Comparison of ENCODE assay signal across 8 cellular contexts in the genomic region with DNA sequence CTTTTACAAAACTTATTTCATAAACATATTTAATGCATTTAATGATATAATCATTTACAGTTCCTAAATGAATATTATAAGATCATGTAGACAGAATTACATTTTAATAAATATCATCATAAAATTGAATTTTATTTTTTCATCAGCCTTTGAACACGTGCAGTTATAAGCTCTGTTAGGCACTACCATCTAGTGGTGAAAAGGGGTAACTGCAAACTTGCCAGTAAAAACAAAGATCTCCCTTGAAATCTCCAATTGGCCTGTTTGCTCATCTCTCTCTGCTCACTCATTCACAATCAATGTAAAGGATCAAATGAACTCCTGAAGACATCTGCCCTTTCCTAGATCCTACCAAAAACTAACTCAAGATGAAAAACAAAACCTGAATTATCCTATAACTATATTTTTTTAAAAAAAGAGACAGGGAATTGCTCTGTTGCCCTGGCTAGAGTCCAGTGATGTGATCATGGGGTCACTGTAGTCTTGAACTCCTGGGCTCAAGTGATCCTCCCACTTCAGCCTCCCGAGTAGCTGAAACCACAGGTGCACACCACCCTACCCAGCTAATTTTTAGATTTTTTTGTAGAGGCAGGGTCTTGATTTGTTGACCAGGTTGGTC. TPM values are rescaled to one million over a fixed set of nuclear protein-coding genes. Genes with fewer than 3 reads are reported as not detected.
DNase-seq lines count a peak whose midpoint lies in the region; ATAC-seq and TF ChIP-seq lines count a peak whose summit lies in the region.

No MANE protein-coding gene starts in this region.

- no peak overlapping the region for H3K27ac ChIP-seq in C4-2B

- no peak overlapping the region for H3K4me3 Mint-ChIP-seq in WTC11

- no peaks in the 10 kb centered on the region for H3K27me3 Mint-ChIP-seq in WTC11 (ENCODE audit: low read depth)

- POLR2A ChIA-PET in WTC11 (lab: Charles Lee) = interaction anchor here (0.5 kb wide), 1 partner anchor 935 kb away, joined by 3 read pairs; no protein-coding TSS in a partner anchor

- DNase-seq in NCI-H2171 (lab: John Stamatoyannopoulos, UW) = peak; percentile 20
- no peak for DNase-seq in WTC11 (ENCODE audit: low spot score)
- DNase-seq in fibroblast of peridontal ligament (ENCODE audit: extremely low read depth) = peak; percentile 84
- DNase-seq in non-pigmented ciliary epithelial cell (ENCODE audit: low read depth) = peak; percentile 30
- no peak for DNase-seq in NCI-H1048 (lab: John Stamatoyannopoulos, UW)

- peaks cover 3% of the 10 kb centered on the region for H3K36me3 Mint-ChIP-seq in WTC11

- peak; percentile 43 for ATAC-seq in WTC11
- ATAC-seq in HG03097 (IDR thresholded peaks at IDR 0.05; ENCODE audit: low FRiP score, unreplicated experiment) = no peak

- H3K4me1 Mint-ChIP-seq in WTC11 = peaks cover 11% of the 10 kb centered on the region

- peak; percentile 96 for TF ChIP-seq CTCF in C4-2B (conservative IDR thresholded peaks at IDR 0.05)
- peak; percentile 78 for TF ChIP-seq CTCF in GM12874 (IDR thresholded peaks at IDR 0.05; ENCODE audit: insufficient read depth, low read depth, low read length)
- peak; percentile 86 for TF ChIP-seq CTCF in WTC11 (IDR thresholded peaks at IDR 0.05)

- CTCF ChIA-PET in WTC11 (lab: Charles Lee) = interaction anchor here (0.6 to 1.8 kb wide), 23 partner anchors 9 to 717 kb away, joined by 3 to 15 read pairs (median 4); partner anchors contain the start of genes DSN1 and RPN2

- H3K9me3 Mint-ChIP-seq in WTC11 = no peaks in the 10 kb centered on the region

- peak overlapping the region; percentile 86; the same call in 1 of the 2 replicates for H3K27ac Mint-ChIP-seq in WTC11

TF ChIP-seq in WTC11, 78 proteins besides CTCF, POLR2A, EP300 and RAD21:
- TF ChIP-seq, protein P1, sequence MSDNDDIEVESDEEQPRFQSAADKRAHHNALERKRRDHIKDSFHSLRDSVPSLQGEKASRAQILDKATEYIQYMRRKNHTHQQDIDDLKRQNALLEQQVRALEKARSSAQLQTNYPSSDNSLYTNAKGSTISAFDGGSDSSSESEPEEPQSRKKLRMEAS (CRISPR knock-in tag; IDR thresholded peaks at IDR 0.05) = no peak
- no peak for TF ChIP-seq KAT7 (CRISPR knock-in tag; IDR thresholded peaks at IDR 0.05; ENCODE audit: borderline replicate concordance)
- TF ChIP-seq, protein P2, sequence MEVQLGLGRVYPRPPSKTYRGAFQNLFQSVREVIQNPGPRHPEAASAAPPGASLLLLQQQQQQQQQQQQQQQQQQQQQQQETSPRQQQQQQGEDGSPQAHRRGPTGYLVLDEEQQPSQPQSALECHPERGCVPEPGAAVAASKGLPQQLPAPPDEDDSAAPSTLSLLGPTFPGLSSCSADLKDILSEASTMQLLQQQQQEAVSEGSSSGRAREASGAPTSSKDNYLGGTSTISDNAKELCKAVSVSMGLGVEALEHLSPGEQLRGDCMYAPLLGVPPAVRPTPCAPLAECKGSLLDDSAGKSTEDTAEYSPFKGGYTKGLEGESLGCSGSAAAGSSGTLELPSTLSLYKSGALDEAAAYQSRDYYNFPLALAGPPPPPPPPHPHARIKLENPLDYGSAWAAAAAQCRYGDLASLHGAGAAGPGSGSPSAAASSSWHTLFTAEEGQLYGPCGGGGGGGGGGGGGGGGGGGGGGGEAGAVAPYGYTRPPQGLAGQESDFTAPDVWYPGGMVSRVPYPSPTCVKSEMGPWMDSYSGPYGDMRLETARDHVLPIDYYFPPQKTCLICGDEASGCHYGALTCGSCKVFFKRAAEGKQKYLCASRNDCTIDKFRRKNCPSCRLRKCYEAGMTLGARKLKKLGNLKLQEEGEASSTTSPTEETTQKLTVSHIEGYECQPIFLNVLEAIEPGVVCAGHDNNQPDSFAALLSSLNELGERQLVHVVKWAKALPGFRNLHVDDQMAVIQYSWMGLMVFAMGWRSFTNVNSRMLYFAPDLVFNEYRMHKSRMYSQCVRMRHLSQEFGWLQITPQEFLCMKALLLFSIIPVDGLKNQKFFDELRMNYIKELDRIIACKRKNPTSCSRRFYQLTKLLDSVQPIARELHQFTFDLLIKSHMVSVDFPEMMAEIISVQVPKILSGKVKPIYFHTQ (CRISPR knock-in tag; IDR thresholded peaks at IDR 0.05) = no peak
- TF ChIP-seq PRRX2 (CRISPR knock-in tag; IDR thresholded peaks at IDR 0.05) = no peak
- TF ChIP-seq AFF4 (CRISPR knock-in tag; IDR thresholded peaks at IDR 0.05; ENCODE audit: borderline replicate concordance) = no peak
- TF ChIP-seq CREB1 (CRISPR knock-in tag; IDR thresholded peaks at IDR 0.05) = no peak
- TF ChIP-seq PREB (CRISPR knock-in tag; IDR thresholded peaks at IDR 0.05; ENCODE audit: borderline replicate concordance) = no peak

RNA-seq across cellular contexts. Expression of gene SAMHD1, which starts 31.7 kb away (rescaled TPM):
- total RNA-seq in WTC11 (2021) = 31.0 to 34.9 TPM (median 34.2 TPM) in 3 replicates

RNA-seq across cellular contexts. Expression of gene TLDC2, which starts 43.9 kb away (rescaled TPM):
- 0.09 to 0.25 TPM (median 0.17 TPM) in 3 replicates for total RNA-seq in WTC11 (2021)

Comparison
In these comparisons a context has a peak if more than half of its experiments do, and no peak if none do; other contexts are left out.
1. DNase-seq: peak in NCI-H2171 (single experiment), fibroblast of peridontal ligament (single experiment) and non-pigmented ciliary epithelial cell (single experiment); none in WTC11 (single experiment) and NCI-H1048 (single experiment).
2. Peak in every context shown above with its lines, with median percentiles within 50 percentile points of each other: CTCF ChIP-seq.